ENCODE assay signal across 35 cellular contexts in genomic region chr4:7414736-7415510, GRCh38. TPM values are rescaled to one million over a fixed set of nuclear protein-coding genes. Genes with fewer than 3 reads are reported as not detected.
DNase-seq lines count a peak whose midpoint lies in the region; ATAC-seq, FAIRE-seq and TF ChIP-seq lines count a peak whose summit lies in the region.
"Had no signal": no experiment of that assay in that cellular context is flagged by ENCODE, and none has a peak within 500 bp of the region (broad histone marks: within the 10 kb centered on the region; RNA-seq: fewer than 3 reads in every experiment).

No MANE protein-coding gene starts in this region.

- TF ChIP-seq POLR2A in Peyer's patch (IDR thresholded peaks at IDR 0.05), result no peak

- no peak overlapping the region for H3K9ac ChIP-seq in kidney (ENCODE audit: low read length in 2 of 2)

- no peak for ATAC-seq in stimulated activated naive CD8-positive, alpha-beta T cell treated with anti-CD3 and anti-CD28 coated beads, Interleukin-15, Interleukin-2, amounts not matched to agents 100 U/mL and 50 U/mL, for 24 hours
- ATAC-seq: activated naive CD4-positive, alpha-beta T cell treated with anti-CD3 and anti-CD28 coated beads, Interleukin-2, amount 50 U/mL, for 72 hours; effector memory CD8-positive, alpha-beta T cell had no signal

- no peak for TF ChIP-seq CTCF in Peyer's patch (IDR thresholded peaks at IDR 0.05)
- no peak for TF ChIP-seq CTCF in kidney (IDR thresholded peaks at IDR 0.05; ENCODE audit: borderline replicate concordance, extremely low read depth, insufficient read depth)
- no peak for TF ChIP-seq CTCF in tibial artery (IDR thresholded peaks at IDR 0.05)

- intact Hi-C loops in kidney (cut with DNase I) (no loop called here), tibial artery (cut with DNase I; ENCODE audit: low total_unique reads) (no loop called here)

- no peaks in the 10 kb centered on the region for H3K9me3 ChIP-seq in Peyer's patch
- peaks cover 0 to 9% of the 10 kb centered on the region in 2 donors for H3K9me3 ChIP-seq in kidney (ENCODE audit: control insufficient read depth in 1 of 2, low read length in 2 of 2)
- H3K9me3 ChIP-seq in tibial artery, result no peaks in the 10 kb centered on the region
- H3K9me3 ChIP-seq: left ventricle myocardium inferior had no signal

- no peaks in the 10 kb centered on the region for H3K27me3 ChIP-seq in Peyer's patch
- no peaks in the 10 kb centered on the region for H3K27me3 ChIP-seq in tibial artery

- no peaks in the 10 kb centered on the region for H3K36me3 ChIP-seq in Peyer's patch
- no peaks in the 10 kb centered on the region for H3K36me3 ChIP-seq in kidney (ENCODE audit: control insufficient read depth in 1 of 2, insufficient read depth in 2 of 2, low read length in 2 of 2)
- H3K36me3 ChIP-seq in tibial artery, result no peaks in the 10 kb centered on the region
- H3K36me3 ChIP-seq: left ventricle myocardium inferior had no signal

- no peak for FAIRE-seq in kidney (lab: Jason Lieb, UNC)
- FAIRE-seq: A204.1, D721Med, islet of Langerhans had no signal

- no peak overlapping the region for H3K27ac ChIP-seq in Peyer's patch
- no peak overlapping the region for H3K27ac ChIP-seq in kidney (ENCODE audit: low read depth in 2 of 2, low read length in 2 of 2)
- no peak overlapping the region for H3K27ac ChIP-seq in tibial artery
- H3K27ac ChIP-seq: left ventricle myocardium inferior, RWPE1 had no signal

- H3K4me3 ChIP-seq in Peyer's patch, result no peak overlapping the region
- no peak overlapping the region for H3K4me3 ChIP-seq in kidney (ENCODE audit: low read length in 2 of 2)
- H3K4me3 ChIP-seq in tibial artery, result no peak overlapping the region
- H3K4me3 ChIP-seq: left ventricle myocardium inferior had no signal

- DNase-seq in activated gamma-delta T cell treated with Interleukin-2 at 50 U/mL for 16 hours, result peak; percentile 1
- DNase-seq in activated gamma-delta T cell (lab: John Stamatoyannopoulos, UW), result no peak
- DNase-seq in Peyer's patch, result peak in 2 of 3 donors; percentile 10 to 22
- peak; percentile 10 for DNase-seq in kidney
- peak; percentile 0 to 39 for DNase-seq in tibial artery
- no peak for DNase-seq in superior temporal gyrus (ENCODE audit: extremely low spot score)
- DNase-seq in NCI-H2171 (lab: John Stamatoyannopoulos, UW), result no peak
- no peak for DNase-seq in stimulated activated naive CD8-positive, alpha-beta T cell treated with anti-CD3 and anti-CD28 coated beads, Interleukin-15, Interleukin-2, amounts not matched to agents 100 U/mL and 50 U/mL, for 24 hours
- DNase-seq: activated CD4-positive, alpha-beta memory T cell treated with anti-CD3 and anti-CD28 coated beads, Interleukin-2, amount 10 ng/mL, durations not matched to agents 7 days and 5 days; CD4-positive, CD25-positive, alpha-beta regulatory T cell; cortex of kidney; effector memory CD8-positive, alpha-beta T cell; erythroblast; KBM-7; NCI-H1105; NCI-H187; NCI-H2171 treated with DMSO at 0.1 percent for 48 hours; NCI-H510A treated with DMSO at 0.1 percent for 48 hours; stimulated activated CD4-positive, alpha-beta T cell treated with anti-CD3 and anti-CD28 coated beads, Interleukin-4, amount 100 ng/mL, for 24 hours; T-helper 1 cell had no signal

- H3K4me1 ChIP-seq in Peyer's patch (no peaks in the 10 kb centered on the region), kidney (ENCODE audit: control insufficient read depth in 1 of 2, insufficient read depth in 1 of 2, low read depth in 1 of 2, low read length in 2 of 2) (no peaks in the 10 kb centered on the region), tibial artery (peaks cover 0 to 21% (median 0%) of the 10 kb centered on the region in 4 donors)
- H3K4me1 ChIP-seq: left ventricle myocardium inferior had no signal

RNA-seq across cellular contexts. Expression of gene PSAPL1, which starts 19.8 kb away (rescaled TPM):
- total RNA-seq in Peyer's patch (not detected), kidney (not detected)
- not detected for polyA plus RNA-seq in kidney (ENCODE audit: insufficient read depth, low read depth, low replicate concordance)
- total RNA-seq: activated CD4-positive, alpha-beta memory T cell treated with anti-CD3 and anti-CD28 coated beads, Interleukin-2, amount 10 ng/mL, durations not matched to agents 7 days and 5 days; activated naive CD4-positive, alpha-beta T cell treated with anti-CD3 and anti-CD28 coated beads, Interleukin-2, amount 50 U/mL, for 72 hours; aorta; CD4-positive, CD25-positive, alpha-beta regulatory T cell; glomerular endothelial cell; H4; HT1080; left ventricle myocardium inferior; M059J; mesothelial cell of epicardium; OCI-LY7; SK-MEL-5 had no signal
- polyA plus RNA-seq: aorta; CD4-positive, CD25-positive, alpha-beta regulatory T cell; urinary bladder had no signal

Comparison
In these comparisons a context has a peak if more than half of its experiments do, and no peak if none do; other contexts are left out.
1. DNase-seq: peak in activated gamma-delta T cell treated with Interleukin-2 at 50 U/mL for 16 hours (single experiment), Peyer's patch (2 of 3), kidney (single experiment) and tibial artery (2 of 2); none in activated gamma-delta T cell (single experiment), superior temporal gyrus (single experiment), NCI-H2171 (single experiment) and stimulated activated naive CD8-positive, alpha-beta T cell treated with anti-CD3 and anti-CD28 coated beads, Interleukin-15, Interleukin-2, amounts not matched to agents 100 U/mL and 50 U/mL, for 24 hours (single experiment).